ENCODE assay signal across 20 cellular contexts in the genomic region with DNA sequence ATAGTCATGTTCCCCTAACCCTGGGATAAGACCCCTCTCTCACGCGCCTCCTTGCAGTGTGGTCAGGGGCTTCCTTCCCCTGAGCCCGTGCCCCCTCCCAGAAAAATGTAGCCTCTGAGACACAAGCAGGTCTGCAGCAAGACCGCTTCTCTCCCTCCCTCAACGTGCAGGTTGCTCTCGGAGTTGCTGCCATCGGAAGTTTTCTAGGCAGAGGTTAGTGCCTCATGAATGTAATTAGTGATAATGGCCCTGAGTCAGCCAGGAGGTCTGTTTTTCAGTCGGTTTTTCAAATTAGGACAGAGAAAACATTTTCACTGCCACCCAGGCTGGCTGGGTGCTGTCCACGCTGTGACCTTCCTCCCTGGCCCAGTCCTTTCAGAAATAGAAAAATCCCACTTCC. TPM values are rescaled to one million over a fixed set of nuclear protein-coding genes. Genes with fewer than 3 reads are reported as not detected.
DNase-seq lines count a peak whose midpoint lies in the region; ATAC-seq and TF ChIP-seq lines count a peak whose summit lies in the region.
"Had no signal": no experiment of that assay in that cellular context is flagged by ENCODE, and none has a peak within 500 bp of the region (broad histone marks: within the 10 kb centered on the region; RNA-seq: fewer than 3 reads in every experiment).

No MANE protein-coding gene starts in this region.

- no peak overlapping the region for H3K27ac ChIP-seq in hepatocyte
- H3K27ac ChIP-seq: A549, GM23248 had no signal

- H3K9me3 ChIP-seq in BE2C (no peaks in the 10 kb centered on the region), hepatocyte (ENCODE audit: low read depth) (no peaks in the 10 kb centered on the region)
- H3K9me3 ChIP-seq: A549 had no signal

- no peak overlapping the region for H3K4me2 ChIP-seq in hepatocyte
- H3K4me2 ChIP-seq: A549 had no signal

- no peaks in the 10 kb centered on the region for H3K79me2 ChIP-seq in hepatocyte

- no peak for ATAC-seq in GM18511 (IDR thresholded peaks at IDR 0.05; ENCODE audit: unreplicated experiment)
- ATAC-seq: A549 had no signal

- no peaks in the 10 kb centered on the region for H3K9me2 ChIP-seq in hepatocyte (replicated peaks; ENCODE audit: insufficient read depth)

- WGBS in hepatocyte (ENCODE audit: low lambda C conversion rate, missing lambda C conversion rate): 72% methylated on average over 9 of the region's 9 CpGs

- H3K4me1 ChIP-seq in BE2C (peaks cover 17% of the 10 kb centered on the region), hepatocyte (ENCODE audit: insufficient read depth) (no peaks in the 10 kb centered on the region)
- H3K4me1 ChIP-seq: A549 had no signal

- H4K20me1 ChIP-seq in hepatocyte (ENCODE audit: insufficient read depth, poor library complexity, severe bottlenecking): no peaks in the 10 kb centered on the region

- DNase-seq in BE2C: peak; percentile 43
- peak; percentile 42 for DNase-seq in SK-N-DZ (ENCODE audit: low spot score)
- peak; percentile 3 for DNase-seq in globus pallidus (ENCODE audit: low spot score)
- no peak for DNase-seq in hepatocyte (ENCODE audit: low spot score)
- DNase-seq in D341Med (ENCODE audit: low spot score): no peak
- DNase-seq: 8988T; ACHN; AML-193; Calu3; CD4-positive, alpha-beta memory T cell; COR-L47; DMS153; DND-41; GM23248; H7; HCEC 1CT had no signal

- H3K27me3 ChIP-seq in BE2C (no peaks in the 10 kb centered on the region), hepatocyte (no peaks in the 10 kb centered on the region)

- no peak for TF ChIP-seq CTCF in BE2C (IDR thresholded peaks at IDR 0.05; ENCODE audit: low read depth, low read length)
- TF ChIP-seq CTCF in hepatocyte (IDR thresholded peaks at IDR 0.05; ENCODE audit: poor library complexity): no peak

- no peak overlapping the region for H2AFZ ChIP-seq in hepatocyte
- H2AFZ ChIP-seq: GM23248 had no signal

- H3K4me3 ChIP-seq in BE2C (ENCODE audit: low read depth, low read length): no peak overlapping the region
- H3K4me3 ChIP-seq in hepatocyte: no peak overlapping the region
- H3K4me3 ChIP-seq: A549, GM23248 had no signal

- H3K36me3 ChIP-seq in BE2C (no peaks in the 10 kb centered on the region), hepatocyte (replicated peaks; ENCODE audit: insufficient read depth, low read depth) (no peaks in the 10 kb centered on the region)

RNA-seq across cellular contexts. Expression of gene PRLHR, which starts 43.2 kb away (rescaled TPM):
- 17.9 TPM for polyA plus RNA-seq in BE2C (2012; ENCODE audit: insufficient read depth, insufficient read length, low read depth)
- polyA plus RNA-seq in SK-N-DZ (2014; cell fraction: cytosol; rRNA removed): 0.03 and 0.54 TPM in 2 replicates
- polyA plus RNA-seq in SK-N-DZ (2014; cell fraction: nucleus; rRNA removed): 0.06 and 0.13 TPM in 2 replicates
- not detected in 2 replicates for total RNA-seq in hepatocyte
- polyA plus RNA-seq in hepatocyte: not detected in 2 replicates
- total RNA-seq: Calu3; CD4-positive, alpha-beta memory T cell; GM23248; H1; H7 had no signal
- polyA plus RNA-seq: A549; BJ; CD4-positive, alpha-beta memory T cell; GM23248; H1 had no signal

Comparison
In these comparisons a context has a peak if more than half of its experiments do, and no peak if none do; other contexts are left out.
1. DNase-seq: peak in BE2C (single experiment), SK-N-DZ (single experiment) and globus pallidus (single experiment); none in hepatocyte (single experiment) and D341Med (single experiment).